In genomic region chrX:103687073-103687695, GRCh38 we compare ENCODE assay signal across 8 cellular contexts. TPM values are rescaled to one million over a fixed set of nuclear protein-coding genes. Genes with fewer than 3 reads are reported as not detected.
DNase-seq lines count a peak whose midpoint lies in the region; ATAC-seq, FAIRE-seq and TF ChIP-seq lines count a peak whose summit lies in the region.

No MANE protein-coding gene starts in this region.

- TF ChIP-seq POLR2A in GM12891 (IDR thresholded peaks at IDR 0.05; ENCODE audit: low read depth, low read length) = peak; percentile 66
- peak; percentile 38 to 52 for TF ChIP-seq POLR2A in gastrocnemius medialis (IDR thresholded peaks at IDR 0.05)

- H3K36me3 ChIP-seq in iPS-15b (ENCODE audit: control insufficient read depth, insufficient read depth, low read length) (peaks cover 18% of the 10 kb centered on the region), gastrocnemius medialis (peaks cover 0 to 22% of the 10 kb centered on the region in 2 donors)

- H3K9ac ChIP-seq in iPS-15b (ENCODE audit: low read depth, low read length) = peak overlapping the region; percentile 95

- peak overlapping the region; percentile 82 for H3K4me3 ChIP-seq in iPS-15b (ENCODE audit: low read depth, low read length)
- peak overlapping the region; percentile 56 to 74 (median 70) for H3K4me3 ChIP-seq in gastrocnemius medialis

- in situ Hi-C loops in gastrocnemius medialis (cut with MboI; ENCODE audit: low sequenced_read_pairs in 4 of 4) = loop anchor here in 2 of 4 donors (25.0 kb wide), 1 partner anchor 475 kb away; the partner anchor contains the start of genes FAM199X (in 2 of the 2) and SLC25A53 (in 2 of the 2)

- peak; percentile 59 for ATAC-seq in HG02588 (IDR thresholded peaks at IDR 0.05; ENCODE audit: unreplicated experiment)
- ATAC-seq in gastrocnemius medialis = peak; percentile 76 to 83

- H3K27ac ChIP-seq in gastrocnemius medialis = peak overlapping the region; percentile 94 to 99 (median 97)

- DNase-seq in GM12891 (ENCODE audit: insufficient read length, low spot score) (no peak), NCI-H1105 treated with DMSO at 0.1 percent for 48 hours (lab: John Stamatoyannopoulos, UW) (peak; percentile 73), T-helper 1 cell (peak; percentile 72 to 85 (median 83)), anterior cingulate cortex (lab: John Stamatoyannopoulos, UW) (peak in 57 of 58 donors; percentile 49 to 91 (median 80)), gastrocnemius medialis (peak; percentile 74 to 85), HCEC 1CT (no peak)

- intact Hi-C loops in gastrocnemius medialis (cut with DNase I; ENCODE audit: low total_unique reads) = loop anchor here (2.0 to 5.0 kb wide), 6 partner anchors 58 to 480 kb away; partner anchors contain the start of genes FAM199X, TCEAL1, TCEAL3 and TCEAL4

- H3K4me1 ChIP-seq in iPS-15b (ENCODE audit: control insufficient read depth, insufficient read depth, low read length) = peaks cover 9% of the 10 kb centered on the region
- peaks cover 5 to 9% of the 10 kb centered on the region in 2 donors for H3K4me1 ChIP-seq in gastrocnemius medialis

- no peaks in the 10 kb centered on the region for H3K9me3 ChIP-seq in iPS-15b (ENCODE audit: control insufficient read depth, insufficient read depth, low read length)
- no peaks in the 10 kb centered on the region for H3K9me3 ChIP-seq in gastrocnemius medialis

- TF ChIP-seq CTCF in gastrocnemius medialis (IDR thresholded peaks at IDR 0.05 in 4 of 5, conservative IDR thresholded peaks at IDR 0.05 in 1 of 5) = peak; percentile 44 to 57 (median 50)

- H3K27me3 ChIP-seq in iPS-15b (ENCODE audit: control insufficient read depth, insufficient read depth, low read length) = no peaks in the 10 kb centered on the region
- no peaks in the 10 kb centered on the region for H3K27me3 ChIP-seq in gastrocnemius medialis

- FAIRE-seq in GM12891 (lab: Jason Lieb, UNC) = no peak

TF ChIP-seq in GM12891, 5 proteins besides CTCF, POLR2A, EP300 and RAD21:
- TF ChIP-seq PAX5 (IDR thresholded peaks at IDR 0.05; ENCODE audit: insufficient read depth, low read length, severe bottlenecking) (no peak), POU2F2 (IDR thresholded peaks at IDR 0.05; ENCODE audit: low read depth, low read length) (no peak), SPI1 (IDR thresholded peaks at IDR 0.05; ENCODE audit: low read depth, low read length) (peak; percentile 50), TAF1 (IDR thresholded peaks at IDR 0.05; ENCODE audit: low read depth, low read length) (no peak; the same call in none of the 2 replicates), POLR2AphosphoS5 (IDR thresholded peaks at IDR 0.05; ENCODE audit: low read depth, low read length) (peak; percentile 84)

RNA-seq across cellular contexts. Expression of gene MORF4L2, which starts 0.7 kb away (rescaled TPM):
- polyA plus RNA-seq in GM12891 (2012; ENCODE audit: low read depth, missing spikeins) = 130 TPM
- 100 to 1,000 TPM; 190 to 317 (median 213) TPM for total RNA-seq in gastrocnemius medialis

RNA-seq across cellular contexts. Expression of gene TMEM31, which starts 23.5 kb away (rescaled TPM):
- polyA plus RNA-seq in GM12891 (2012; ENCODE audit: low read depth, missing spikeins) = not detected
- not detected for total RNA-seq in gastrocnemius medialis

RNA-seq across cellular contexts. Expression of gene TCEAL1, which starts 58.4 kb away (rescaled TPM):
- polyA plus RNA-seq in GM12891 (2012; ENCODE audit: low read depth, missing spikeins) = 10.5 TPM
- total RNA-seq in gastrocnemius medialis = 10 to 100 TPM; 35.7 to 54.6 (median 46.5) TPM

Comparison
In these comparisons a context has a peak if more than half of its experiments do, and no peak if none do; other contexts are left out.
1. DNase-seq: peak in NCI-H1105 treated with DMSO at 0.1 percent for 48 hours (single experiment), T-helper 1 cell (5 of 5), anterior cingulate cortex (57 of 58) and gastrocnemius medialis (2 of 2); none in GM12891 (single experiment) and HCEC 1CT (single experiment).